In genomic region chr9:131524578-131525315, GRCh38 we compare ENCODE assay signal across 21 cellular contexts. TPM values are rescaled to one million over a fixed set of nuclear protein-coding genes. Genes with fewer than 3 reads are reported as not detected.
DNase-seq lines count a peak whose midpoint lies in the region; ATAC-seq and TF ChIP-seq lines count a peak whose summit lies in the region.
"Had no signal": no experiment of that assay in that cellular context is flagged by ENCODE, and none has a peak within 500 bp of the region (broad histone marks: within the 10 kb centered on the region; RNA-seq: fewer than 3 reads in every experiment).

No MANE protein-coding gene starts in this region.

- no peaks in the 10 kb centered on the region for H3K9me3 Mint-ChIP-seq in activated naive CD4-positive, alpha-beta T cell treated with anti-CD3 and anti-CD28 coated beads, Interleukin-2, amount 10 ng/mL, durations not matched to agents 7 days and 5 days
- no peaks in the 10 kb centered on the region for H3K9me3 Mint-ChIP-seq in activated naive CD8-positive, alpha-beta T cell (ENCODE audit: low read depth)
- peaks cover 3% of the 10 kb centered on the region for H3K9me3 Mint-ChIP-seq in glutamatergic neuron (ENCODE audit: unreplicated experiment)
- no peaks in the 10 kb centered on the region for H3K9me3 Mint-ChIP-seq in stimulated activated memory B cell treated with anti-CD40 and anti-IgM and Interleukin-4, amounts not matched to agents 10 μg/mL and 1 μg/mL and 100 μg/mL, for 72 hours
- H3K9me3 Mint-ChIP-seq: activated T-helper 2 cell treated with anti-CD3 and anti-CD28 coated beads, Interferon-gamma antibody, Interleukin-2, Interleukin-4, amounts not matched to agents 10 μg/mL and 5 μg/mL and 100 μg/mL, durations not matched to agents 14 hours and 24 hours and 36 hours; CD4-positive, alpha-beta memory T cell; stimulated activated effector memory CD8-positive, alpha-beta T cell treated with anti-CD3 and anti-CD28 coated beads, Interleukin-12 subunit alpha, Interleukin-12 subunit beta, amount 100 ng/mL, for 72 hours; type B pancreatic cell had no signal

- H3K4me1 Mint-ChIP-seq in activated naive CD4-positive, alpha-beta T cell treated with anti-CD3 and anti-CD28 coated beads, Interleukin-2, amount 10 ng/mL, durations not matched to agents 7 days and 5 days, result peaks cover 14% of the 10 kb centered on the region
- peaks cover 10% of the 10 kb centered on the region for H3K4me1 Mint-ChIP-seq in activated naive CD8-positive, alpha-beta T cell (ENCODE audit: low read depth)
- H3K4me1 Mint-ChIP-seq in glutamatergic neuron (ENCODE audit: low read depth, unreplicated experiment), result no peaks in the 10 kb centered on the region
- H3K4me1 Mint-ChIP-seq in stimulated activated memory B cell treated with anti-CD40 and anti-IgM and Interleukin-4, amounts not matched to agents 10 μg/mL and 1 μg/mL and 100 μg/mL, for 72 hours, result peaks cover 3% of the 10 kb centered on the region

- peak overlapping the region; percentile 61 for H3K27ac Mint-ChIP-seq in activated naive CD4-positive, alpha-beta T cell treated with anti-CD3 and anti-CD28 coated beads, Interleukin-2, amount 10 ng/mL, durations not matched to agents 7 days and 5 days
- H3K27ac Mint-ChIP-seq in activated naive CD8-positive, alpha-beta T cell, result peak overlapping the region; percentile 64
- H3K27ac Mint-ChIP-seq in glutamatergic neuron (ENCODE audit: unreplicated experiment), result peak overlapping the region; percentile 43
- peak overlapping the region; percentile 22 for H3K27ac Mint-ChIP-seq in stimulated activated memory B cell treated with anti-CD40 and anti-IgM and Interleukin-4, amounts not matched to agents 10 μg/mL and 1 μg/mL and 100 μg/mL, for 72 hours
- H3K27ac Mint-ChIP-seq: activated T-helper 2 cell treated with anti-CD3 and anti-CD28 coated beads, Interferon-gamma antibody, Interleukin-2, Interleukin-4, amounts not matched to agents 10 μg/mL and 5 μg/mL and 100 μg/mL, durations not matched to agents 14 hours and 24 hours and 36 hours; type B pancreatic cell had no signal

- no peak overlapping the region for H3K4me3 Mint-ChIP-seq in activated naive CD4-positive, alpha-beta T cell treated with anti-CD3 and anti-CD28 coated beads, Interleukin-2, amount 10 ng/mL, durations not matched to agents 7 days and 5 days
- no peak overlapping the region for H3K4me3 Mint-ChIP-seq in activated naive CD8-positive, alpha-beta T cell
- no peak overlapping the region for H3K4me3 Mint-ChIP-seq in glutamatergic neuron (ENCODE audit: unreplicated experiment)
- no peak overlapping the region for H3K4me3 Mint-ChIP-seq in stimulated activated memory B cell treated with anti-CD40 and anti-IgM and Interleukin-4, amounts not matched to agents 10 μg/mL and 1 μg/mL and 100 μg/mL, for 72 hours
- H3K4me3 Mint-ChIP-seq: stimulated activated effector memory CD8-positive, alpha-beta T cell treated with anti-CD3 and anti-CD28 coated beads, Interleukin-12 subunit alpha, Interleukin-12 subunit beta, amount 100 ng/mL, for 72 hours; type B pancreatic cell had no signal

- DNase-seq in activated naive CD4-positive, alpha-beta T cell treated with anti-CD3 and anti-CD28 coated beads, Interleukin-2, amount 10 ng/mL, durations not matched to agents 7 days and 5 days, result no peak
- no peak for DNase-seq in activated naive CD4-positive, alpha-beta T cell treated with anti-CD3 and anti-CD28 coated beads, Interleukin-2, amount 50 U/mL, for 16 hours
- DNase-seq in glutamatergic neuron, result no peak
- DNase-seq in RPMI8226, result no peak
- DNase-seq in NAMALWA (ENCODE audit: low spot score), result no peak
- DNase-seq: CD4-positive, alpha-beta memory T cell; erythroblast; MM.1S; NCI-H1694 treated with DMSO at 0.1 percent for 48 hours; stimulated activated CD4-positive, alpha-beta T cell treated with anti-CD3 and anti-CD28 coated beads, Interleukin-12 subunit alpha, Interleukin-12 subunit beta, amount 100 ng/mL, for 4 hours; T-helper 1 cell had no signal

- CTCF ChIA-PET in activated naive CD4-positive, alpha-beta T cell treated with anti-CD3 and anti-CD28 coated beads, Interleukin-2, amount 10 ng/mL, durations not matched to agents 7 days and 5 days (lab: Charles Lee), result no interaction called here

- peaks cover 55% of the 10 kb centered on the region for H3K36me3 Mint-ChIP-seq in activated naive CD4-positive, alpha-beta T cell treated with anti-CD3 and anti-CD28 coated beads, Interleukin-2, amount 10 ng/mL, durations not matched to agents 7 days and 5 days
- no peaks in the 10 kb centered on the region for H3K36me3 Mint-ChIP-seq in activated naive CD8-positive, alpha-beta T cell
- H3K36me3 Mint-ChIP-seq in glutamatergic neuron (ENCODE audit: unreplicated experiment), result no peaks in the 10 kb centered on the region
- H3K36me3 Mint-ChIP-seq in stimulated activated memory B cell treated with anti-CD40 and anti-IgM and Interleukin-4, amounts not matched to agents 10 μg/mL and 1 μg/mL and 100 μg/mL, for 72 hours, result peaks cover 58% of the 10 kb centered on the region

- ATAC-seq in stimulated activated memory B cell treated with anti-CD40 and anti-IgM and Interleukin-4, amounts not matched to agents 10 μg/mL and 1 μg/mL and 100 μg/mL, for 72 hours, result no peak
- ATAC-seq in GM21825 (IDR thresholded peaks at IDR 0.05; ENCODE audit: unreplicated experiment), result no peak

- no peak for TF ChIP-seq CTCF in glutamatergic neuron (IDR thresholded peaks at IDR 0.05; ENCODE audit: partially characterized antibody, unreplicated experiment)

- H3K27me3 Mint-ChIP-seq in activated naive CD4-positive, alpha-beta T cell treated with anti-CD3 and anti-CD28 coated beads, Interleukin-2, amount 10 ng/mL, durations not matched to agents 7 days and 5 days, result no peaks in the 10 kb centered on the region
- no peaks in the 10 kb centered on the region for H3K27me3 Mint-ChIP-seq in activated naive CD8-positive, alpha-beta T cell
- H3K27me3 Mint-ChIP-seq in glutamatergic neuron (ENCODE audit: unreplicated experiment), result peaks cover 6% of the 10 kb centered on the region
- H3K27me3 Mint-ChIP-seq in stimulated activated memory B cell treated with anti-CD40 and anti-IgM and Interleukin-4, amounts not matched to agents 10 μg/mL and 1 μg/mL and 100 μg/mL, for 72 hours, result no peaks in the 10 kb centered on the region
- H3K27me3 Mint-ChIP-seq: CD4-positive, alpha-beta memory T cell; type B pancreatic cell had no signal

RNA-seq across cellular contexts. Expression of gene UCK1, which starts 6.3 kb away (rescaled TPM):
- total RNA-seq in glutamatergic neuron (ENCODE audit: unreplicated experiment), result 24.8 TPM

RNA-seq across cellular contexts. Expression of gene PRRT1B, which starts 20.6 kb away (rescaled TPM):
- not detected for total RNA-seq in glutamatergic neuron (ENCODE audit: unreplicated experiment)
- total RNA-seq: A673; activated CD8-positive, alpha-beta memory T cell treated with anti-CD3 and anti-CD28 coated beads for 36 hours; activated T-helper 2 cell treated with anti-CD3 and anti-CD28 coated beads, Interferon-gamma antibody, Interleukin-2, Interleukin-4, amounts not matched to agents 10 μg/mL and 5 μg/mL and 100 μg/mL, durations not matched to agents 14 hours and 24 hours and 36 hours; CD4-positive, alpha-beta memory T cell; glomerular endothelial cell; pulmonary artery endothelial cell had no signal

RNA-seq across cellular contexts. Expression of gene POMT1, which starts 22.0 kb away (rescaled TPM):
- 108 TPM for total RNA-seq in glutamatergic neuron (ENCODE audit: unreplicated experiment)
